Comparison of ENCODE assay signal across 1 cellular context in the genomic region with DNA sequence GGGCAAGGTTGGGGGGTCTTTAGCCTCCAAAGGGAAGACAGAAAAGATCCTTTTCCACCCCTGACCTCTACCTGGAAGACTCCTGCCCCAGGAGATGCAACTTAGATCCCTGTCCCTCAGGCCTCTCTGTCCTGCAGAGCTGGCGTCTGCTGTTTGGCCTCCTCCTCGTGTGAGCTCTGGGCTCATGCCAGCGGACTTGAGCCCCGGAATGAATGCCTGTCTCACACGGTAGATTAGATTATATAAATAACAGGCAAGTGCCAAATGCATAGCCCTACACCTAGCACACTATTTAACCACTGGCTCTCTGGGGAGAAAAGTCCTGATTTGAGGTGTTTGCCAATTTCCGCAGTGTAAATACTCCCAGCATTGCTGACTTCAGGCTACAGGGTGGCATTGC.
TF ChIP-seq lines count a peak whose summit lies in the region.

No MANE protein-coding gene starts in this region.

TF ChIP-seq in H1, 55 proteins besides CTCF, POLR2A, EP300 and RAD21:
- TF ChIP-seq CTBP2 (IDR thresholded peaks at IDR 0.05; ENCODE audit: borderline replicate concordance, insufficient read depth, insufficient read length, low read length), result no peak
- TF ChIP-seq SIX5 (IDR thresholded peaks at IDR 0.05; ENCODE audit: low read depth, low read length), result no peak
- no peak for TF ChIP-seq NANOG (IDR thresholded peaks at IDR 0.05; ENCODE audit: insufficient read depth, low read depth, low read length, poor library complexity, severe bottlenecking)
- TF ChIP-seq SRF (IDR thresholded peaks at IDR 0.05; ENCODE audit: low read depth, low read length), result no peak
- no peak for TF ChIP-seq YY1 (IDR thresholded peaks at IDR 0.05; ENCODE audit: low read depth, low read length)
- no peak for TF ChIP-seq SIRT6 (IDR thresholded peaks at IDR 0.05; ENCODE audit: low read length)
- TF ChIP-seq, protein P1, sequence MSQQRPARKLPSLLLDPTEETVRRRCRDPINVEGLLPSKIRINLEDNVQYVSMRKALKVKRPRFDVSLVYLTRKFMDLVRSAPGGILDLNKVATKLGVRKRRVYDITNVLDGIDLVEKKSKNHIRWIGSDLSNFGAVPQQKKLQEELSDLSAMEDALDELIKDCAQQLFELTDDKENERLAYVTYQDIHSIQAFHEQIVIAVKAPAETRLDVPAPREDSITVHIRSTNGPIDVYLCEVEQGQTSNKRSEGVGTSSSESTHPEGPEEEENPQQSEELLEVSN (IDR thresholded peaks at IDR 0.05), result no peak
